In the genomic region with DNA sequence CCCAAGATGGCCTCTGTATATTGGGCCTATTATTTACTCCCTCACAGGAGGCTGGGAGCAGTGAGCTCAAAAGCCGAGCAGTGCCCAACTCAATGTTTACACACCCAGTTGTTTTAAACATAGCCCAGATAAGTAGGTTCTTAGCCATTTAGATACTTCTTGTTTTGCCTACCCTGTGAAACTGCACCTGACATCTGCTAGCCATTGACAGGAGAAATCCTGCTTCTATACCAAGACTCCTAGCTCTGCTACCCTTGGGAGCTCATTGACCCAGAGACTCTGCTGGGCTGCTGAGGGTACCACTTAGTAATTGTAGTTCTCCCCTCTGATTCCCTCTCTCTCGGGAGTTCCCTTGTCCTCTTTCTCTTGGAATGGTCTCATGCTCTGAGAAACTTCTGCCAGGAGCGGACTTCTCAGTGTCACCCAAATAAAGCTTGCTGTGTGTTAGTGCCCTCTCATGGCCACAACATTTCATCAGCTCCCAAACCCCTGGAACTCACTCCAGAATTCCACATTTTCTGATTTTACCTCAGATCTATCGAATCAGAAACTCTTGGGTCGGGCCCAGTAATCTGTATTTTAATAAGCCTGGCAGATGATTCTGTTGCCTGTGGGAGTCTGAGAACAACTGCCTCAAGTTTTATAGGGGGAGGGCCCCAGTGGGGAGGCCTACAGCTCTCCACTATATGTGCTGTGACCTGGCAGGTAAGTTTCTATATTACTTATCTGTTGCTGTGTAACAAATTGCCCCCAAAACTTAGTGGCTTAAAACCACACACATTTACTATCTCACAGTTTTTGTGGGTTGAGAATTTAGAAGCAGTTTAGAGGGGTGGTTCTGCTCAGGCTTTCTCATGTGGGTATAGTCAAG, we compare ENCODE assay signal across 10 cellular contexts.
DNase-seq lines count a peak whose midpoint lies in the region; ATAC-seq, FAIRE-seq and TF ChIP-seq lines count a peak whose summit lies in the region.
"Had no signal": no experiment of that assay in that cellular context is flagged by ENCODE, and none has a peak within 500 bp of the region (broad histone marks: within the 10 kb centered on the region; RNA-seq: fewer than 3 reads in every experiment).

No MANE protein-coding gene starts in this region.

- WGBS in H1 (ENCODE audit: extremely low coverage in 1 of 2, insufficient coverage in 1 of 2, insufficient read length in 1 of 2, insufficient replicate concordance in 2 of 2, low coverage in 1 of 2, low lambda C conversion rate in 2 of 2, missing lambda C conversion rate in 1 of 2), 2 experiments: 75% methylated on average over 5 of the region's 5 CpGs; no CpG with 5 or more reads in 1 of the 2 experiments
- WGBS in transverse colon (ENCODE audit: low coverage in 1 of 2), 2 donors: 75 to 77% methylated on average over 3 to 5 of the region's 5 CpGs

- no peak overlapping the region for H2BK5ac ChIP-seq in H1 (ENCODE audit: low read depth, low read length)

- H3K4me3 ChIP-seq in NB4 (ENCODE audit: low read depth, low read length) (no peak overlapping the region), H1 (ENCODE audit: extremely low read depth in 1 of 4, insufficient read depth in 2 of 4, low read depth in 3 of 4, low read length in 4 of 4) (no peak overlapping the region), transverse colon (no peak overlapping the region)

- H3K36me3 ChIP-seq in H1 (ENCODE audit: control insufficient read depth in 2 of 4, insufficient read depth in 4 of 4, low read length in 3 of 4): no peaks in the 10 kb centered on the region
- no peaks in the 10 kb centered on the region for H3K36me3 ChIP-seq in transverse colon

- H3K4me3 Mint-ChIP-seq in nephron progenitor cell: no peak overlapping the region

- H3K36me3 Mint-ChIP-seq in nephron progenitor cell (ENCODE audit: low read depth): no peaks in the 10 kb centered on the region

- peaks cover 0 to 4% (median 0%) of the 10 kb centered on the region in 4 experiments; a peak in 2 of 7 replicates for H3K4me1 ChIP-seq in H1 (replicated peaks in 1 of 4; ENCODE audit: control insufficient read depth in 3 of 4, insufficient read depth in 4 of 4, low read length in 3 of 4)
- H3K4me1 ChIP-seq in transverse colon: no peaks in the 10 kb centered on the region

- H3K27me3 ChIP-seq in H1 (replicated peaks in 1 of 4; ENCODE audit: control insufficient read depth in 3 of 4, extremely low read depth in 1 of 4, insufficient read depth in 3 of 4, low read length in 3 of 4) (no peaks in the 10 kb centered on the region), transverse colon (peaks cover 5% of the 10 kb centered on the region)

- H4K91ac ChIP-seq in H1 (replicated peaks; ENCODE audit: insufficient read length, low read length): peak overlapping the region; percentile 6

- no peak overlapping the region for H3K4me2 ChIP-seq in H1 (ENCODE audit: insufficient read depth in 1 of 2, low read depth in 2 of 2, low read length in 2 of 2)

- peak overlapping the region; percentile 75 for H2BK120ac ChIP-seq in H1 (replicated peaks; ENCODE audit: low read depth, low read length)

- TF ChIP-seq CTCF in NB4 (IDR thresholded peaks at IDR 0.05; ENCODE audit: low read depth, low read length) (peak; percentile 17), H1 (IDR thresholded peaks at IDR 0.05; ENCODE audit: control extremely low read depth in 1 of 3, insufficient read depth in 1 of 3, low read depth in 1 of 3, low read length in 3 of 3) (peak; percentile 20 to 95 (median 73)), nephron progenitor cell (IDR thresholded peaks at IDR 0.05) (peak; percentile 13), transverse colon (IDR thresholded peaks at IDR 0.05) (peak in 2 of 5 experiments; percentile 24 to 35)

- H2BK12ac ChIP-seq in H1 (ENCODE audit: low read depth, low read length): 0 out of 2 replicates have a peak overlapping the region, but pooled peaks have one; percentile 2

- H2AK5ac ChIP-seq in H1 (ENCODE audit: low read depth, low read length): no peak overlapping the region

- peak overlapping the region; percentile 88 for H2AFZ ChIP-seq in H1 (ENCODE audit: low read length)

- no peaks in the 10 kb centered on the region for H3K79me2 ChIP-seq in H1 (ENCODE audit: control insufficient read depth in 1 of 2, insufficient read depth in 2 of 2, low read length in 2 of 2)

- H4K8ac ChIP-seq in H1 (ENCODE audit: extremely low read depth, insufficient read depth, low read length): no peak overlapping the region

- no peak overlapping the region for H3K4ac ChIP-seq in H1 (replicated peaks; ENCODE audit: insufficient read length, low read depth, low read length)

- H3K9me3 ChIP-seq in H1 (ENCODE audit: insufficient read depth in 2 of 2, low read depth in 1 of 2, low read length in 1 of 2) (no peaks in the 10 kb centered on the region), transverse colon (no peaks in the 10 kb centered on the region)

- H3K27ac ChIP-seq in H1 (ENCODE audit: low read depth, low read length): no peak overlapping the region
- H3K27ac ChIP-seq in transverse colon: no peak overlapping the region

- no peaks in the 10 kb centered on the region for H3K23me2 ChIP-seq in H1 (ENCODE audit: low read depth, low read length)

- H3K79me1 ChIP-seq in H1 (ENCODE audit: low read depth, low read length): no peaks in the 10 kb centered on the region

- no peak overlapping the region for H4K5ac ChIP-seq in H1 (ENCODE audit: insufficient read length, low read depth, low read length)

- no peaks in the 10 kb centered on the region for H3K27me3 Mint-ChIP-seq in nephron progenitor cell (ENCODE audit: low read depth, poor library complexity)

- TF ChIP-seq POLR2A in NB4 (IDR thresholded peaks at IDR 0.05; ENCODE audit: extremely low read depth, insufficient read length): no peak
- no peak for TF ChIP-seq POLR2A in H1 (IDR thresholded peaks at IDR 0.05; ENCODE audit: control extremely low read depth in 1 of 2, low read depth in 2 of 2, low read length in 2 of 2)
- TF ChIP-seq POLR2A in transverse colon (IDR thresholded peaks at IDR 0.05): no peak

- H4K20me1 ChIP-seq in H1 (replicated peaks in 1 of 2; ENCODE audit: control insufficient read depth in 1 of 2, insufficient read depth in 2 of 2, low read length in 2 of 2): no peaks in the 10 kb centered on the region

- no peak overlapping the region for H3K14ac ChIP-seq in H1 (ENCODE audit: insufficient read length)

- TF ChIP-seq EP300 in H1 (IDR thresholded peaks at IDR 0.05; ENCODE audit: borderline replicate concordance in 1 of 2, low read depth in 2 of 2, low read length in 2 of 2): no peak
- no peak for TF ChIP-seq EP300 in transverse colon (IDR thresholded peaks at IDR 0.05; ENCODE audit: low read depth)

- in situ Hi-C loops in transverse colon (cut with MboI; ENCODE audit: low pct_ligation_motif_present in 1 of 4, low pct_unique_long_range_greater_than_20kb in 1 of 4, low sequenced_read_pairs in 3 of 4): no loop called here

- peak overlapping the region; percentile 26; the same call in 1 of the 2 replicates for H3K18ac ChIP-seq in H1 (ENCODE audit: extremely low read depth, low read length)

- no peak overlapping the region for H3K23ac ChIP-seq in H1 (ENCODE audit: insufficient read length)

- H2BK20ac ChIP-seq in H1 (ENCODE audit: low read length): no peak overlapping the region

- FAIRE-seq in H1 (lab: Jason Lieb, UNC): peak; percentile 85

- POLR2A ChIA-PET in H1 (lab: Charles Lee; ENCODE audit: partially characterized antibody): interaction anchor here (0.9 kb wide), 1 partner anchor 34 kb away, joined by 3 read pairs; no protein-coding TSS in a partner anchor

- H2BK15ac ChIP-seq in H1 (ENCODE audit: low read length): no peak overlapping the region; the same call in 1 of the 2 replicates

- CTCF ChIA-PET in H1 (lab: Charles Lee; ENCODE audit: partially characterized antibody): interaction anchor here (0.6 to 3.1 kb wide), 34 partner anchors 10 to 337 kb away, joined by 3 to 36 read pairs (median 4); no protein-coding TSS in a partner anchor

- no peak overlapping the region for H3K9ac ChIP-seq in H1 (replicated peaks in 1 of 4; ENCODE audit: extremely low read depth in 1 of 4, low read depth in 3 of 4, low read length in 3 of 4)

- intact Hi-C loops in transverse colon (cut with DNase I; ENCODE audit: low total_unique reads): no loop called here

- no peak overlapping the region for H3K56ac ChIP-seq in H1 (replicated peaks; ENCODE audit: insufficient read length, low read depth, low read length)

- no peak overlapping the region for H3K27ac Mint-ChIP-seq in nephron progenitor cell

- peaks cover 2% of the 10 kb centered on the region for H3K9me3 Mint-ChIP-seq in nephron progenitor cell

- ATAC-seq in esophagus mucosa (no peak), GM19035 (IDR thresholded peaks at IDR 0.05; ENCODE audit: unreplicated experiment) (no peak)

- peak; percentile 95 to 97 for TF ChIP-seq RAD21 in H1 (IDR thresholded peaks at IDR 0.05 in 1 of 2, conservative IDR thresholded peaks at IDR 0.05 in 1 of 2; ENCODE audit: low read depth in 2 of 2, low read length in 2 of 2)

- H3K4me1 Mint-ChIP-seq in nephron progenitor cell: no peaks in the 10 kb centered on the region

- DNase-seq in EL (peak; percentile 27), NB4 (ENCODE audit: low read depth) (peak; percentile 20), H1 (ENCODE audit: low read depth in 1 of 2, low spot score in 2 of 2) (peak; percentile 31 to 54), nephron progenitor cell (no peak), T1000 (lab: John Stamatoyannopoulos, UW) (no peak), transverse colon (no peak)
- DNase-seq: cerebellar nuclear complex, NCI-H187 had no signal

TF ChIP-seq in H1, 55 proteins besides CTCF, POLR2A, EP300 and RAD21 (continues in another document):
- no peak for TF ChIP-seq ZNF274 (IDR thresholded peaks at IDR 0.05; ENCODE audit: borderline replicate concordance, extremely low read depth, low read length)
- no peak for TF ChIP-seq SIRT6 (IDR thresholded peaks at IDR 0.05; ENCODE audit: low read length)
- no peak for TF ChIP-seq KDM5A (IDR thresholded peaks at IDR 0.05; ENCODE audit: low read length)
- TF ChIP-seq CEBPB (IDR thresholded peaks at IDR 0.05; ENCODE audit: low read depth, low read length): no peak
- no peak for TF ChIP-seq SP2 (IDR thresholded peaks at IDR 0.05; ENCODE audit: low read length)
- no peak for TF ChIP-seq RXRA (IDR thresholded peaks at IDR 0.05; ENCODE audit: insufficient read depth, low read depth, low read length)
- TF ChIP-seq RFX5 (IDR thresholded peaks at IDR 0.05; ENCODE audit: borderline replicate concordance, low read depth, low read length): no peak
- TF ChIP-seq KDM1A (IDR thresholded peaks at IDR 0.05; ENCODE audit: borderline replicate concordance, low read length): no peak
- TF ChIP-seq SIN3A (conservative IDR thresholded peaks at IDR 0.05 in 1 of 2, IDR thresholded peaks at IDR 0.05 in 1 of 2; ENCODE audit: low read depth in 1 of 2, low read length in 2 of 2): no peak
- TF ChIP-seq BRCA1 (IDR thresholded peaks at IDR 0.05; ENCODE audit: low read depth, low read length): no peak
- TF ChIP-seq, protein P1, sequence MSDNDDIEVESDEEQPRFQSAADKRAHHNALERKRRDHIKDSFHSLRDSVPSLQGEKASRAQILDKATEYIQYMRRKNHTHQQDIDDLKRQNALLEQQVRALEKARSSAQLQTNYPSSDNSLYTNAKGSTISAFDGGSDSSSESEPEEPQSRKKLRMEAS (IDR thresholded peaks at IDR 0.05): no peak
- no peak for TF ChIP-seq JUND (IDR thresholded peaks at IDR 0.05; ENCODE audit: low read length)

Comparison
In these comparisons a context has a peak if more than half of its experiments do, and no peak if none do; other contexts are left out.
1. DNase-seq: peak in EL (single experiment), NB4 (single experiment) and H1 (2 of 2); none in nephron progenitor cell (single experiment), T1000 (single experiment) and transverse colon (single experiment).